ENCODE assay signal across 11 cellular contexts in genomic region chr7:43302211-43302711, GRCh38.
A peak's percentile ranks its signal among the peaks of the same experiment; 100 is the strongest.
DNase-seq lines count a peak whose midpoint lies in the region; ATAC-seq and TF ChIP-seq lines count a peak whose summit lies in the region.
"Had no signal": no experiment of that assay in that cellular context is flagged by ENCODE, and none has a peak within 500 bp of the region (broad histone marks: within the 10 kb centered on the region; RNA-seq: fewer than 3 reads in every experiment).

No MANE protein-coding gene starts in this region.

- TF ChIP-seq POLR2A in esophagus muscularis mucosa (IDR thresholded peaks at IDR 0.05; ENCODE audit: low read depth), result no peak

- H3K4me2 ChIP-seq in mammary epithelial cell (ENCODE audit: insufficient read depth, low read depth, low read length), result peak overlapping the region; percentile 64

- no peaks in the 10 kb centered on the region for H3K79me2 ChIP-seq in mammary epithelial cell (ENCODE audit: insufficient read depth, low read length)

- ATAC-seq in HG03521 (IDR thresholded peaks at IDR 0.05; ENCODE audit: unreplicated experiment), result no peak
- no peak for ATAC-seq in Right ventricle myocardium superior (ENCODE audit: poor library complexity)
- no peak for ATAC-seq in GM19452 (IDR thresholded peaks at IDR 0.05; ENCODE audit: unreplicated experiment)

- no peak overlapping the region for H3K9ac ChIP-seq in mammary epithelial cell (ENCODE audit: insufficient read depth, low read length)

- H3K4me1 ChIP-seq in mammary epithelial cell (ENCODE audit: insufficient read depth, low read length), result peaks cover 21% of the 10 kb centered on the region
- H3K4me1 ChIP-seq in esophagus muscularis mucosa, result no peaks in the 10 kb centered on the region
- H3K4me1 ChIP-seq: right atrium auricular region had no signal

- H3K9me3 ChIP-seq in mammary epithelial cell (replicated peaks; ENCODE audit: insufficient read depth, low read length) (no peaks in the 10 kb centered on the region), esophagus muscularis mucosa (no peaks in the 10 kb centered on the region)
- H3K9me3 ChIP-seq: right atrium auricular region had no signal

- dilution Hi-C loops in mammary epithelial cell (cut with HindIII; ENCODE audit: low sequenced_read_pairs), result no loop called here

- no peaks in the 10 kb centered on the region for H3K27me3 ChIP-seq in mammary epithelial cell (ENCODE audit: insufficient read depth, low read length)
- H3K27me3 ChIP-seq in esophagus muscularis mucosa, result peaks cover 0 to 21% (median 0%) of the 10 kb centered on the region in 4 donors
- H3K27me3 ChIP-seq: right atrium auricular region had no signal

- peak; percentile 60 for DNase-seq in EL
- DNase-seq in HuH-7 (ENCODE audit: low spot score), result peak; percentile 17
- peak; percentile 84 for DNase-seq in mammary epithelial cell
- peak; percentile 99 for DNase-seq in myocyte (ENCODE audit: low read depth)
- no peak for DNase-seq in Right ventricle myocardium superior
- DNase-seq in esophagus muscularis mucosa (ENCODE audit: extremely low spot score), result no peak
- DNase-seq: activated naive CD8-positive, alpha-beta T cell treated with anti-CD3 and anti-CD28 coated beads, Interleukin-2, amount 10 ng/mL, durations not matched to agents 7 days and 5 days; Kasumi-1 had no signal

- TF ChIP-seq CTCF in mammary epithelial cell (conservative IDR thresholded peaks at IDR 0.05 in 1 of 2, IDR thresholded peaks at IDR 0.05 in 1 of 2; ENCODE audit: extremely low read depth in 1 of 2, insufficient read depth in 1 of 2, low read depth in 1 of 2, low read length in 2 of 2), result no peak
- no peak for TF ChIP-seq CTCF in esophagus muscularis mucosa (IDR thresholded peaks at IDR 0.05)

- H3K27ac ChIP-seq in mammary epithelial cell (ENCODE audit: insufficient read depth, low read depth, low read length) (no peak overlapping the region), esophagus muscularis mucosa (replicated peaks in 1 of 4) (no peak overlapping the region)
- H3K27ac ChIP-seq: right atrium auricular region had no signal

- in situ Hi-C loops in mammary epithelial cell (cut with MboI; ENCODE audit: low sequenced_read_pairs in 2 of 2), result no loop called here

- H3K4me3 ChIP-seq in mammary epithelial cell (replicated peaks in 1 of 3; ENCODE audit: insufficient read depth in 1 of 3, low read depth in 2 of 3, low read length in 3 of 3) (no peak overlapping the region), esophagus muscularis mucosa (no peak overlapping the region)
- H3K4me3 ChIP-seq: right atrium auricular region had no signal

- no peaks in the 10 kb centered on the region for H3K36me3 ChIP-seq in mammary epithelial cell (ENCODE audit: insufficient read depth, low read length)
- H3K36me3 ChIP-seq in esophagus muscularis mucosa, result no peaks in the 10 kb centered on the region
- H3K36me3 ChIP-seq: right atrium auricular region had no signal

- no peaks in the 10 kb centered on the region for H4K20me1 ChIP-seq in mammary epithelial cell (ENCODE audit: insufficient read depth, low read length)

- CTCF ChIA-PET in mammary epithelial cell (lab: Charles Lee; ENCODE audit: low non-redundant PET), result no interaction called here

- WGBS in mammary epithelial cell (ENCODE audit: low coverage, missing lambda C conversion rate), result 39% methylated on average over 6 of the region's 10 CpGs
- 31% methylated on average over 4 of the region's 10 CpGs for WGBS in esophagus muscularis mucosa

- no TSS peak for BruUV-seq in mammary epithelial cell (replicated peaks; lab: Mats Ljungman, UMichigan)

- intact Hi-C loops in mammary epithelial cell (cut with micrococcal nuclease), result no loop called here
- intact Hi-C loops in Right ventricle myocardium superior (cut with DNase I), result no loop called here
- intact Hi-C loops in esophagus muscularis mucosa (cut with DNase I), result no loop called here

- peak overlapping the region; percentile 86 for H2AFZ ChIP-seq in mammary epithelial cell (ENCODE audit: low read depth, low read length)

- TF ChIP-seq EP300 in esophagus muscularis mucosa (IDR thresholded peaks at IDR 0.05), result no peak

Comparison
In these comparisons a context has a peak if more than half of its experiments do, and no peak if none do; other contexts are left out.
1. DNase-seq: peak in EL (single experiment), HuH-7 (single experiment), mammary epithelial cell (single experiment) and myocyte (single experiment); none in Right ventricle myocardium superior (single experiment) and esophagus muscularis mucosa (single experiment).